In genomic region chr7:80705164-80705781, GRCh38 we compare ENCODE assay signal across 24 cellular contexts.
A peak's percentile ranks its signal among the peaks of the same experiment; 100 is the strongest.
DNase-seq lines count a peak whose midpoint lies in the region; ATAC-seq, FAIRE-seq and TF ChIP-seq lines count a peak whose summit lies in the region.
"Had no signal": no experiment of that assay in that cellular context is flagged by ENCODE, and none has a peak within 500 bp of the region (broad histone marks: within the 10 kb centered on the region; RNA-seq: fewer than 3 reads in every experiment).

No MANE protein-coding gene starts in this region.

- no peak overlapping the region for H3K4me3 Mint-ChIP-seq in Calu3 (ENCODE audit: low read depth, unreplicated experiment)
- H3K4me3 Mint-ChIP-seq: CD4-positive, alpha-beta T cell; HFFc6 had no signal

- H3K36me3 ChIP-seq in osteoblast (ENCODE audit: insufficient read depth, low read length) (no peaks in the 10 kb centered on the region), hepatocyte (replicated peaks; ENCODE audit: insufficient read depth, low read depth) (no peaks in the 10 kb centered on the region)

- H2AFZ ChIP-seq in osteoblast (ENCODE audit: low read length), result peak overlapping the region; percentile 3
- no peak overlapping the region for H2AFZ ChIP-seq in hepatocyte
- H2AFZ ChIP-seq: PC-9 had no signal

- H3K4me1 Mint-ChIP-seq in Calu3 (ENCODE audit: low read depth, unreplicated experiment), result peaks cover 10% of the 10 kb centered on the region

- H3K79me2 ChIP-seq in osteoblast (ENCODE audit: insufficient read depth, low read length) (no peaks in the 10 kb centered on the region), hepatocyte (no peaks in the 10 kb centered on the region)

- peak overlapping the region; percentile 51 for H3K27ac Mint-ChIP-seq in Calu3 (ENCODE audit: unreplicated experiment)
- H3K27ac Mint-ChIP-seq: CD4-positive, alpha-beta T cell; HFFc6 had no signal

- DNase-seq in Calu3 (no peak), LNCaP clone FGC (ENCODE audit: low read depth) (peak; percentile 57), osteoblast (ENCODE audit: insufficient read length, low spot score, missing footprints) (no peak), sciatic nerve (ENCODE audit: low spot score) (no peak), hepatocyte (ENCODE audit: low spot score) (no peak)
- no peak for DNase-seq in activated CD8-positive, alpha-beta memory T cell treated with anti-CD3 and anti-CD28 coated beads, Interleukin-2, amount 50 U/mL, for 48 hours
- DNase-seq: CD4-positive, alpha-beta T cell; COR-L47; H7; HFFc6; KBM-7; NCI-H1092 treated with DMSO at 0.1 percent for 48 hours; NCI-H1436 treated with DMSO at 0.1 percent for 48 hours; NCI-H2029 treated with DMSO at 0.1 percent for 48 hours; NCI-H526; PC-9; SIG-M5; T-helper 1 cell had no signal

- H3K4me1 ChIP-seq in osteoblast (ENCODE audit: insufficient read depth, low read length) (peaks cover 6% of the 10 kb centered on the region), hepatocyte (ENCODE audit: insufficient read depth) (peaks cover 5% of the 10 kb centered on the region)

- WGBS in hepatocyte (ENCODE audit: low lambda C conversion rate, missing lambda C conversion rate), result 49% methylated on average over 2 of the region's 2 CpGs

- FAIRE-seq in TTC549 (lab: Jason Lieb, UNC), result peak; percentile 11
- FAIRE-seq: G401.6, GM18507, HepG2 had no signal

- H3K27me3 ChIP-seq in osteoblast (ENCODE audit: insufficient read depth, low read length) (no peaks in the 10 kb centered on the region), hepatocyte (no peaks in the 10 kb centered on the region)

- no peaks in the 10 kb centered on the region for H3K36me3 Mint-ChIP-seq in Calu3 (ENCODE audit: insufficient read depth, unreplicated experiment)

- H3K9me3 Mint-ChIP-seq in Calu3 (ENCODE audit: low read depth, unreplicated experiment), result no peaks in the 10 kb centered on the region
- H3K9me3 Mint-ChIP-seq: CD4-positive, alpha-beta T cell; HFFc6 had no signal

- intact Hi-C loops in Calu3 (cut with micrococcal nuclease; ENCODE audit: unreplicated experiment), result no loop called here
- intact Hi-C loops in sciatic nerve (cut with DNase I), result no loop called here

- CTCF ChIA-PET in Calu3 (lab: Charles Lee), result no interaction called here

- H3K4me3 ChIP-seq in LNCaP clone FGC (ENCODE audit: low read depth, low read length), result no peak overlapping the region
- H3K4me3 ChIP-seq in osteoblast (ENCODE audit: insufficient read depth, low read length), result no peak overlapping the region
- no peak overlapping the region for H3K4me3 ChIP-seq in hepatocyte
- H3K4me3 ChIP-seq: PC-9 had no signal

- H3K27me3 Mint-ChIP-seq in Calu3 (ENCODE audit: unreplicated experiment), result no peaks in the 10 kb centered on the region
- H3K27me3 Mint-ChIP-seq: CD4-positive, alpha-beta T cell had no signal

- H4K20me1 ChIP-seq in osteoblast (ENCODE audit: insufficient read depth, low read length) (no peaks in the 10 kb centered on the region), hepatocyte (ENCODE audit: insufficient read depth, poor library complexity, severe bottlenecking) (no peaks in the 10 kb centered on the region)

- H3K27ac ChIP-seq in osteoblast (ENCODE audit: low read depth, low read length), result no peak overlapping the region
- no peak overlapping the region for H3K27ac ChIP-seq in hepatocyte
- H3K27ac ChIP-seq: PC-9, RWPE1 had no signal

- TF ChIP-seq CTCF in Calu3 (IDR thresholded peaks at IDR 0.05; ENCODE audit: unreplicated experiment), result no peak
- TF ChIP-seq CTCF in LNCaP clone FGC (IDR thresholded peaks at IDR 0.05; ENCODE audit: control insufficient read depth, extremely low read depth, insufficient read depth), result no peak
- TF ChIP-seq CTCF in osteoblast (IDR thresholded peaks at IDR 0.05; ENCODE audit: extremely low read depth, low read depth, low read length), result no peak
- TF ChIP-seq CTCF in hepatocyte (IDR thresholded peaks at IDR 0.05; ENCODE audit: poor library complexity), result no peak

- no peaks in the 10 kb centered on the region for H3K9me2 ChIP-seq in hepatocyte (replicated peaks; ENCODE audit: insufficient read depth)

- no TSS peak for BruUV-seq in Calu3 (replicated peaks; lab: Mats Ljungman, UMichigan)

- H3K9me3 ChIP-seq in osteoblast (ENCODE audit: low read depth, low read length) (no peaks in the 10 kb centered on the region), hepatocyte (ENCODE audit: low read depth) (no peaks in the 10 kb centered on the region)

- no peak overlapping the region for H3K4me2 ChIP-seq in osteoblast (ENCODE audit: insufficient read depth, low read length)
- no peak overlapping the region for H3K4me2 ChIP-seq in hepatocyte
- H3K4me2 ChIP-seq: PC-9 had no signal

- ATAC-seq in GM21786 (IDR thresholded peaks at IDR 0.05; ENCODE audit: unreplicated experiment) (no peak), sciatic nerve (no peak)
- ATAC-seq: HepG2 had no signal
